In the genomic region with DNA sequence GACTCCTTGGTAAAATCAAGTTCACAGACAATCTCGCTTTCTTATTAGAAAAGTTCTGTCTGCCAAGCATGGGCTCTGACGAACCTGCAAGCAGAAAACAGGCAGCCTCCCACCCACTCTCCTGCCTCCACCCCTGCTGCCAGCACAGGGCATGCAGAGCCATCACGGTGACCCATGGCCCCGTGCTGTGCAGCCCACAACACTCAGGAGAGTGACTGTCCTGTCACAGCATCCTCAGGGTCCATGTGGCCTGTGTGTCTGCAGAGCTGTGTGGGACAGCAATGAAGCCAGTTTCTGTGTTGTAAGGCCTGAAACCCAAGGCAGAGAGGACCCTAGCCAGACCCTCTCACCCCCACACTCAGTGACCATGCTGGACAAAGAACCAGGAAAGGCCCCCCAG, we compare ENCODE assay signal across 23 cellular contexts. TPM values are rescaled to one million over a fixed set of nuclear protein-coding genes. Genes with fewer than 3 reads are reported as not detected.
DNase-seq lines count a peak whose midpoint lies in the region; ATAC-seq, FAIRE-seq and TF ChIP-seq lines count a peak whose summit lies in the region.
"Had no signal": no experiment of that assay in that cellular context is flagged by ENCODE, and none has a peak within 500 bp of the region (broad histone marks: within the 10 kb centered on the region; RNA-seq: fewer than 3 reads in every experiment).

No MANE protein-coding gene starts in this region.

- DNase-seq in cardiac septum (ENCODE audit: low spot score), result peak; percentile 46
- DNase-seq in right cardiac atrium, result no peak
- no peak for DNase-seq in HepG2 (ENCODE audit: low spot score)
- DNase-seq in osteoblast (ENCODE audit: insufficient read length, low spot score, missing footprints), result peak; percentile 1
- no peak for DNase-seq in urothelium cell line (ENCODE audit: low spot score)
- no peak for DNase-seq in NCI-H1436 (lab: John Stamatoyannopoulos, UW)
- DNase-seq in central memory CD4-positive, alpha-beta T cell, result no peak
- DNase-seq in left lung, result no peak
- DNase-seq: 8988T; Calu3; CD8-positive, alpha-beta T cell; DMS79 treated with DMSO at 0.1 percent for 48 hours; GF-D8; GOT3; H7; HFFc6 had no signal

- no peaks in the 10 kb centered on the region for H3K36me3 ChIP-seq in HepG2 (replicated peaks in 1 of 2; ENCODE audit: control insufficient read depth in 1 of 2, insufficient read depth in 2 of 2, low read length in 2 of 2)
- H3K36me3 ChIP-seq in osteoblast (ENCODE audit: insufficient read depth, low read length), result no peaks in the 10 kb centered on the region
- peaks cover 0 to 28% of the 10 kb centered on the region in 2 donors for H3K36me3 ChIP-seq in left lung
- H3K36me3 ChIP-seq: BLaER1 treated with 17β-estradiol and CSF1 and Interleukin-3, amounts not matched to agents 10 nM and 100 nM had no signal

- H3K27me3 ChIP-seq in right cardiac atrium (ENCODE audit: control insufficient read depth, insufficient read depth) (no peaks in the 10 kb centered on the region), HepG2 (ENCODE audit: control insufficient read depth in 1 of 2, insufficient read depth in 2 of 2, low read length in 2 of 2) (peaks cover 25 to 95% of the 10 kb centered on the region in 2 experiments), osteoblast (ENCODE audit: insufficient read depth, low read length) (peaks cover 16% of the 10 kb centered on the region), left lung (peaks cover 0 to 15% of the 10 kb centered on the region in 2 donors)
- H3K27me3 ChIP-seq: BLaER1 treated with 17β-estradiol and CSF1 and Interleukin-3, amounts not matched to agents 10 nM and 100 nM had no signal

- H3K4me1 ChIP-seq in right cardiac atrium (ENCODE audit: control insufficient read depth, insufficient read depth, low read length), result no peaks in the 10 kb centered on the region
- H3K4me1 ChIP-seq in HepG2 (ENCODE audit: insufficient read depth, low read length), result no peaks in the 10 kb centered on the region
- no peaks in the 10 kb centered on the region for H3K4me1 ChIP-seq in osteoblast (ENCODE audit: insufficient read depth, low read length)
- H3K4me1 ChIP-seq in left lung, result no peaks in the 10 kb centered on the region
- H3K4me1 ChIP-seq: BLaER1 treated with 17β-estradiol and CSF1 and Interleukin-3, amounts not matched to agents 10 nM and 100 nM had no signal

- no peak for TF ChIP-seq POLR2A in HepG2 (IDR thresholded peaks at IDR 0.05; ENCODE audit: insufficient read depth in 1 of 2, low read depth in 2 of 2, low read length in 2 of 2)

- H3K27ac ChIP-seq in right cardiac atrium (ENCODE audit: low read length) (no peak overlapping the region), HepG2 (ENCODE audit: extremely low read length, insufficient read depth, low read length) (no peak overlapping the region), osteoblast (ENCODE audit: low read depth, low read length) (no peak overlapping the region), left lung (no peak overlapping the region)
- H3K27ac ChIP-seq: BLaER1 treated with 17β-estradiol and CSF1 and Interleukin-3, amounts not matched to agents 10 nM and 100 nM; HL-60 had no signal

- H3K79me2 ChIP-seq in HepG2 (ENCODE audit: insufficient read depth, low read length) (no peaks in the 10 kb centered on the region), osteoblast (ENCODE audit: insufficient read depth, low read length) (no peaks in the 10 kb centered on the region)

- no peak for TF ChIP-seq RAD21 in HepG2 (CRISPR knock-in tag; IDR thresholded peaks at IDR 0.05)

- ATAC-seq in right cardiac atrium (no peak), HepG2 (peak; percentile 11; the same call in 1 of the 3 replicates), left lung (no peak)
- ATAC-seq: CD8-positive, alpha-beta T cell; GM12878; HCT116 had no signal

- FAIRE-seq in HepG2 (lab: Jason Lieb, UNC) (no peak), urothelium cell line (lab: Jason Lieb, UNC) (peak; percentile 90)
- FAIRE-seq: GM12878 had no signal

- H3K9ac ChIP-seq in HepG2 (ENCODE audit: insufficient read depth, low read depth, low read length), result no peak overlapping the region
- H3K9ac ChIP-seq: BLaER1 treated with 17β-estradiol and CSF1 and Interleukin-3, amounts not matched to agents 10 nM and 100 nM had no signal

- no peak overlapping the region for H3K4me2 ChIP-seq in HepG2 (ENCODE audit: low read depth, low read length)
- no peak overlapping the region for H3K4me2 ChIP-seq in osteoblast (ENCODE audit: insufficient read depth, low read length)
- H3K4me2 ChIP-seq: BLaER1 treated with 17β-estradiol and CSF1 and Interleukin-3, amounts not matched to agents 10 nM and 100 nM had no signal

- WGBS in right cardiac atrium, result 84% methylated on average over 4 of the region's 4 CpGs
- 26% methylated on average over 4 of the region's 4 CpGs for WGBS in HepG2 (ENCODE audit: low lambda C conversion rate)

- no TSS peak for BruUV-seq in HepG2 (replicated peaks; lab: Mats Ljungman, UMichigan)

- H4K20me1 ChIP-seq in HepG2 (ENCODE audit: insufficient read depth, low read length), result no peaks in the 10 kb centered on the region
- no peaks in the 10 kb centered on the region for H4K20me1 ChIP-seq in osteoblast (ENCODE audit: insufficient read depth, low read length)
- H4K20me1 ChIP-seq: BLaER1 treated with 17β-estradiol and CSF1 and Interleukin-3, amounts not matched to agents 10 nM and 100 nM had no signal

- POLR2A ChIA-PET in HepG2 (lab: Yijun Ruan, JAX), result no interaction called here

- H2AFZ ChIP-seq in HepG2 (ENCODE audit: low read length), result no peak overlapping the region
- no peak overlapping the region for H2AFZ ChIP-seq in osteoblast (ENCODE audit: low read length)

- H3K4me3 ChIP-seq in right cardiac atrium (ENCODE audit: low read length) (no peak overlapping the region), HepG2 (replicated peaks in 1 of 3; ENCODE audit: insufficient read depth in 1 of 3, low read depth in 2 of 3, low read length in 3 of 3) (no peak overlapping the region), osteoblast (ENCODE audit: insufficient read depth, low read length) (no peak overlapping the region), left lung (no peak overlapping the region)
- H3K4me3 ChIP-seq: BLaER1 treated with 17β-estradiol and CSF1 and Interleukin-3, amounts not matched to agents 10 nM and 100 nM; GM12878 had no signal

- no peak for TF ChIP-seq CTCF in HepG2 (CRISPR knock-in tag; IDR thresholded peaks at IDR 0.05)
- no peak for TF ChIP-seq CTCF in osteoblast (IDR thresholded peaks at IDR 0.05; ENCODE audit: extremely low read depth, low read depth, low read length)
- no peak for TF ChIP-seq CTCF in left lung (IDR thresholded peaks at IDR 0.05)

- H3K9me3 ChIP-seq in right cardiac atrium (ENCODE audit: control insufficient read depth, low read length), result no peaks in the 10 kb centered on the region
- H3K9me3 ChIP-seq in HepG2 (ENCODE audit: low read length), result no peaks in the 10 kb centered on the region
- H3K9me3 ChIP-seq in osteoblast (ENCODE audit: low read depth, low read length), result no peaks in the 10 kb centered on the region
- no peaks in the 10 kb centered on the region for H3K9me3 ChIP-seq in left lung
- H3K9me3 ChIP-seq: BLaER1 treated with 17β-estradiol and CSF1 and Interleukin-3, amounts not matched to agents 10 nM and 100 nM had no signal

- CTCF ChIA-PET in HepG2 (lab: Yijun Ruan, JAX; ENCODE audit: low intra/inter-chr PET ratio, low total read pairs), result no interaction called here

- no peak for TF ChIP-seq EP300 in HepG2 (IDR thresholded peaks at IDR 0.05; ENCODE audit: low read depth in 2 of 2, low read length in 2 of 2)
- TF ChIP-seq EP300 in HepG2 (CRISPR knock-in tag; IDR thresholded peaks at IDR 0.05; ENCODE audit: borderline replicate concordance), result no peak

- intact Hi-C loops in cardiac septum (cut with DNase I) (no loop called here), right cardiac atrium (cut with DNase I) (no loop called here), HepG2 (cut with micrococcal nuclease; ENCODE audit: unreplicated experiment) (no loop called here), left lung (cut with DNase I) (no loop called here)

- in situ Hi-C loops in HepG2 (cut with HindIII; ENCODE audit: extremely low pct_ligation_motif_present, low pct_unique_long_range_greater_than_20kb), result no loop called here

TF ChIP-seq in HepG2, 621 proteins besides CTCF, POLR2A, EP300 and RAD21 (continues in another document):
- TF ChIP-seq, protein P1, sequence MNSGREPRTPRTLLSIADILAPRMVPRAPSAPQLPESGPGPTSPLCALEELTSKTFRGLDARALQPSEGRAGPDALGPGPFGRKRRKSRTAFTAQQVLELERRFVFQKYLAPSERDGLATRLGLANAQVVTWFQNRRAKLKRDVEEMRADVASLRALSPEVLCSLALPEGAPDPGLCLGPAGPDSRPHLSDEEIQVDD (CRISPR knock-in tag; IDR thresholded peaks at IDR 0.05; ENCODE audit: borderline replicate concordance), result no peak
- no peak for TF ChIP-seq KLF11 (CRISPR knock-in tag; IDR thresholded peaks at IDR 0.05)
- no peak for TF ChIP-seq ZNF143 (CRISPR knock-in tag; IDR thresholded peaks at IDR 0.05)
- TF ChIP-seq TBX2 (CRISPR knock-in tag; IDR thresholded peaks at IDR 0.05; ENCODE audit: borderline replicate concordance), result no peak

RNA-seq across cellular contexts. Expression of a gene that starts 46.2 kb away (rescaled TPM):
- total RNA-seq in cardiac septum, result 0.03 TPM
- under 1 TPM; 0.11 to 0.88 (median 0.51) TPM for total RNA-seq in right cardiac atrium
- 0.38 TPM for polyA plus RNA-seq in right cardiac atrium
- not detected in 2 replicates for total RNA-seq in HepG2 (2016; rRNA removed; fragmentation: Illumina TruSeq; extraction: Trizol)
- not detected in 2 replicates for total RNA-seq in HepG2 (2016; cell fraction: cytosol; rRNA removed; fragmentation: Illumina TruSeq; extraction: Trizol; ENCODE audit: low read depth)
- not detected in 2 replicates for total RNA-seq in HepG2 (2016; cell fraction: insoluble cytoplasmic fraction; rRNA removed; fragmentation: Illumina TruSeq; extraction: Trizol)
- not detected in 2 replicates for total RNA-seq in HepG2 (2016; cell fraction: membrane; rRNA removed; fragmentation: Illumina TruSeq; extraction: Trizol)
- not detected in 2 replicates for total RNA-seq in HepG2 (2016; cell fraction: nucleus; rRNA removed; fragmentation: Illumina TruSeq; extraction: Trizol)
- under 0.01 and 0.01 TPM in 2 replicates for polyA plus RNA-seq in HepG2 (2011; rRNA removed)
- under 0.01 TPM in 2 replicates for polyA plus RNA-seq in HepG2 (2011; cell fraction: cytosol; rRNA removed)
- 0.02 TPM in 2 replicates for polyA plus RNA-seq in HepG2 (2011; cell fraction: nucleus; rRNA removed)
- not detected in 2 replicates for polyA plus RNA-seq in HepG2 (2012)
- polyA plus RNA-seq in HepG2 (2016; cell fraction: cytosol; fragmentation: Illumina TruSeq; extraction: Trizol; ENCODE audit: low read depth), result not detected in 2 replicates
- polyA plus RNA-seq in HepG2 (2016; cell fraction: insoluble cytoplasmic fraction; fragmentation: Illumina TruSeq; extraction: Trizol; ENCODE audit: low read depth), result not detected in 2 replicates
- polyA plus RNA-seq in HepG2 (2016; cell fraction: membrane; fragmentation: Illumina TruSeq; extraction: Trizol; ENCODE audit: low read depth), result not detected in 2 replicates
- polyA plus RNA-seq in HepG2 (2016; cell fraction: nucleus; fragmentation: Illumina TruSeq; extraction: Trizol; ENCODE audit: insufficient read depth, low read depth), result not detected in 2 replicates
- polyA minus RNA-seq in HepG2 (2011; rRNA and poly(A)+ RNA removed; ENCODE audit: low replicate concordance), result 0.49 TPM in 1 of 2 replicates, not detected in the other
- not detected in 2 replicates for polyA minus RNA-seq in HepG2 (2011; cell fraction: cytosol; rRNA and poly(A)+ RNA removed)
- polyA minus RNA-seq in HepG2 (2011; cell fraction: nucleus; rRNA and poly(A)+ RNA removed), result not detected in 2 replicates
- under 0.01 TPM in 1 of 2 replicates, not detected in the other for total RNA-seq in osteoblast
- 10 to 100 TPM; 24.1 to 32.5 TPM for total RNA-seq in left lung
- total RNA-seq: A673, B cell had no signal
- polyA plus RNA-seq: AG04450 had no signal

Comparison
In these comparisons a context has a peak if more than half of its experiments do, and no peak if none do; other contexts are left out.
1. DNase-seq: peak in cardiac septum (single experiment) and osteoblast (single experiment); none in right cardiac atrium (0 of 3), HepG2 (single experiment), urothelium cell line (single experiment), NCI-H1436 (single experiment), central memory CD4-positive, alpha-beta T cell (single experiment) and left lung (0 of 2).
2. RNA of a gene that starts 46.2 kb away (total RNA-seq): 24.1 to 32.5 TPM in left lung; 0.11 to 0.88 TPM in right cardiac atrium, 0.03 TPM in cardiac septum (single experiment), not detected in HepG2 and under 0.01 TPM in osteoblast; every median in the first group is over 10 times any median in the second.